1 cellular context compared by ENCODE assay signal in genomic region chr3:63933459-63933858, GRCh38.
TF ChIP-seq lines count a peak whose summit lies in the region.

No MANE protein-coding gene starts in this region.

TF ChIP-seq in K562, 482 proteins besides CTCF, POLR2A, EP300 and RAD21 (continued from another document):
- TF ChIP-seq MGA (IDR thresholded peaks at IDR 0.05) (no peak), NEUROD1 (IDR thresholded peaks at IDR 0.05; ENCODE audit: borderline replicate concordance, low read depth, low read length, partially characterized antibody) (no peak), CREB3 (tag; conservative IDR thresholded peaks at IDR 0.05; ENCODE audit: low read depth) (no peak)
